22 cellular contexts compared by ENCODE assay signal in the genomic region with DNA sequence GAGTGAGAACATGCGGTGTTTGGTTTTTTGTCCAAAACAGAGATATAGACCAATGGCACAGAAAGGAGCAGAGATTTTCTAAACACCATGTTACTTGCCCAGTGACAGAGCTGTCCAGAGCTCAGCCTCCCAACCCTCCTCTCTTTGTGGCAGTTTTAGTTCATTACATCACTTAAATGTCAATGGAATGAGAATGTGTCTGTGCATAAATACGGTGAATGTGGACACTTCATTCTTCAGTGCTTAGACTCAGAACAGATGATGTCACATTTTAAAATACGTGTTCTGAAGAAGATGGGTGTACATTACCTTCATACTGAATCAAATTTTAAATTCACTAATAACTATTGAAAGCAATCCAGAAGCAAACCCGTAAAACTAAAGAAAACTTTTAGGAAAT.
"Had no signal": no experiment of that assay in that cellular context is flagged by ENCODE, and none has a peak within 500 bp of the region (broad histone marks: within the 10 kb centered on the region; RNA-seq: fewer than 3 reads in every experiment).

No MANE protein-coding gene starts in this region.

- ATAC-seq: K562 had no signal

- H3K27me3 ChIP-seq: SJSA1 had no signal

- H3K9me3 ChIP-seq: SJSA1 had no signal

- H3K27ac ChIP-seq: HL-60, SJSA1, SK-N-MC had no signal

- H3K27ac Mint-ChIP-seq: IgD-negative memory B cell had no signal

- H3K4me1 ChIP-seq: SJSA1 had no signal

- H3K36me3 ChIP-seq: SJSA1 had no signal

- H3K36me3 Mint-ChIP-seq: IgD-negative memory B cell had no signal

- H3K27me3 Mint-ChIP-seq: IgD-negative memory B cell had no signal

- H3K4me3 Mint-ChIP-seq: IgD-negative memory B cell had no signal

- H3K4me1 Mint-ChIP-seq: IgD-negative memory B cell had no signal

- H3K9me3 Mint-ChIP-seq: IgD-negative memory B cell had no signal

- H3K4me3 ChIP-seq: K562, SJSA1, SK-N-MC had no signal

- DNase-seq: MV-4-11, NCI-H1048, NCI-H1105, NCI-H1417, NCI-H1436 treated with DMSO at 0.1 percent for 48 hours, NCI-H1694, NCI-H187 treated with DMSO at 0.1 percent for 48 hours, NCI-H2029 treated with DMSO at 0.1 percent for 48 hours, NCI-H2171, NCI-H226, NCI-H446, NCI-H510A, NCI-H524 treated with DMSO at 0.1 percent for 48 hours, NCI-H774, Right ventricle myocardium superior, SIG-M5, SW 1271 had no signal
